10 cellular contexts compared by ENCODE assay signal in the genomic region with DNA sequence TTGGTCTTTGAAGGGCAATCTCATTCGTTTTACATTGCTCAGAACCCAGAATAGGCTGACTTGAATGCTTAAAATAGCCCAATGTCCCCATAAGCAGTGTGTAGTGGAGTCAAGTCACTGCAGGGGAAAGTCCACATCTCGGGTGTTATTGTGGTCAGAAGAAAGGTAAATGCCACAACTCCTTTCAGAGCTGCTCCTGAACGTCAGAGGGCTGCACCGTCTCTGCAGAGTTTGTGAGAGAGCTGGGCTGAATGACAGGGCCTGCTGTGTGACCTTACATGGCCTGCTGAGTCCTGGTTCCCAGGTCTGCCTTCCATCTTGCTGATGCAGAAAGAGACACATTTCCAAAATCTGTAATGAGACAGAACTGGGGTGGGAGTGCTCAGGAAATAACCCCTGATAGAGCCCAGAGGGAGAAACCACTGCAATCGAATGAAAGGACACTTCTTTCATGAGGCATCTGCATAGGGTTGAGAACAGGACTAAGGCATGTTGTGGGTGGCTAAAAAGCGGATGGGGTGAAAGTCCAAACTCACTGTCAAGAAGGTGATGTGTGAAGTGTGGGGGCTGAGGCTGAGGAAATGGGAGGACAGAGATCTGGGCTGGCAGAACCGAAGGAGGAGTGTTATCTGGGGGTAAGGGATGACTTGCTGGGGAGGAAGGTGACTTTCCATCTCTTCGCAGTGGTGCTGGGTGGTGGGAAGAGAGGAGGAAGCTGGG. TPM values are rescaled to one million over a fixed set of nuclear protein-coding genes. Genes with fewer than 3 reads are reported as not detected.
DNase-seq lines count a peak whose midpoint lies in the region; ATAC-seq and TF ChIP-seq lines count a peak whose summit lies in the region.
"Had no signal": no experiment of that assay in that cellular context is flagged by ENCODE, and none has a peak within 500 bp of the region (broad histone marks: within the 10 kb centered on the region; RNA-seq: fewer than 3 reads in every experiment).

No MANE protein-coding gene starts in this region.

- peak overlapping the region; percentile 33 to 62 for H3K4me3 Mint-ChIP-seq in effector memory CD8-positive, alpha-beta T cell

- peaks cover 0 to 2% of the 10 kb centered on the region in 2 donors for H3K9me3 Mint-ChIP-seq in effector memory CD8-positive, alpha-beta T cell

- TF ChIP-seq CTCF in GM20000 (IDR thresholded peaks at IDR 0.05; ENCODE audit: extremely low read depth, missing control alignments), result no peak

- peak; percentile 60 for DNase-seq in GM20000 (ENCODE audit: low spot score)
- DNase-seq in effector memory CD8-positive, alpha-beta T cell, result peak in 1 of 3 experiments; percentile 33
- no peak for DNase-seq in NOMO-1 (lab: John Stamatoyannopoulos, UW; ENCODE audit: unreplicated experiment in 2 of 2)
- no peak for DNase-seq in cerebellum (ENCODE audit: low spot score)
- no peak for DNase-seq in HUDEP-2 (lab: John Stamatoyannopoulos, UW; ENCODE audit: unreplicated experiment in 76 of 76)
- no peak for DNase-seq in SKM-1 treated with dmso at 0.1 percent for 144 hours (lab: John Stamatoyannopoulos, UW; ENCODE audit: unreplicated experiment)
- DNase-seq: mammary epithelial cell; stimulated activated CD4-positive, alpha-beta T cell treated with anti-CD3 and anti-CD28 coated beads, Interleukin-2, amount 100 ng/mL, for 24 hours had no signal

- peak; percentile 74 for ATAC-seq in GM18505 (IDR thresholded peaks at IDR 0.05; ENCODE audit: unreplicated experiment)
- peak; percentile 70 for ATAC-seq in HG03135 (IDR thresholded peaks at IDR 0.05; ENCODE audit: unreplicated experiment)
- peak; percentile 69 for ATAC-seq in effector memory CD8-positive, alpha-beta T cell (replicated peaks)

- peak; percentile 33 for TF ChIP-seq POLR2A in GM18505 (IDR thresholded peaks at IDR 0.05; ENCODE audit: borderline replicate concordance, extremely low read depth, insufficient read depth, insufficient read length)

- peaks cover 63 to 75% of the 10 kb centered on the region in 2 donors for H3K4me1 Mint-ChIP-seq in effector memory CD8-positive, alpha-beta T cell (ENCODE audit: low read depth in 2 of 2)

- H3K27ac Mint-ChIP-seq in effector memory CD8-positive, alpha-beta T cell, result peak overlapping the region; percentile 88 to 93

- H3K27me3 Mint-ChIP-seq in effector memory CD8-positive, alpha-beta T cell, result no peaks in the 10 kb centered on the region

- H3K36me3 Mint-ChIP-seq in effector memory CD8-positive, alpha-beta T cell (ENCODE audit: insufficient read depth), result peaks cover 10% of the 10 kb centered on the region

RNA-seq across cellular contexts. Expression of gene XCL2, which starts 33.8 kb away (rescaled TPM):
- not detected for total RNA-seq in cerebellum
- total RNA-seq: mammary epithelial cell had no signal
